1 cellular context compared by ENCODE assay signal in the genomic region with DNA sequence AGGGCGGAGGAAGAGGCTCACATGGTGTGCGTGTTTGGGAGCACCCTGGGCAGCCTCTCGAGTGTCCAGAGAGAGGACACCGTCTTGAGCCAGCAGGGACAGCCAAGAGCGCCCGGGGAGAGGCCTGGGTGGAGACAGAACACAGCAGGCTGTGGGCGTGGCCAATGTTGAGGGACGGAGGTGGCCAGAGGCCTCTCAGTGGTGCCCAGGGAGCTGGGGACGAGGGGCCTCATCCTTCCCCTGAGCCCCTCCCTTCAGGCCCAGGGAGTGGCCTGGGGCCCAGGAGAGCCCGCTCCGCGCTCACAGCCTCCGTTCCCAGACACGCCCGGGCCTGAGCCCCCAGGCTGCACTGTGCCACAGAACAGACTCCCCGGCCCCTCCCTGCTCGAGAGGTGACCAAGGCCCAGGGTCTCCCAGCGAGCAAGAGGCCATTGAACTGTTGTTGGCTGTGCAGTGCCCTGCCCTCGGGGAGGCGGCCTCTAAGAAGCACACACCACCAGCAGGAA.
TF ChIP-seq lines count a peak whose summit lies in the region.

No MANE protein-coding gene starts in this region.

TF ChIP-seq in SK-N-SH, 30 proteins besides CTCF, POLR2A, EP300 and RAD21 (continued from another document):
- TF ChIP-seq, protein P1, sequence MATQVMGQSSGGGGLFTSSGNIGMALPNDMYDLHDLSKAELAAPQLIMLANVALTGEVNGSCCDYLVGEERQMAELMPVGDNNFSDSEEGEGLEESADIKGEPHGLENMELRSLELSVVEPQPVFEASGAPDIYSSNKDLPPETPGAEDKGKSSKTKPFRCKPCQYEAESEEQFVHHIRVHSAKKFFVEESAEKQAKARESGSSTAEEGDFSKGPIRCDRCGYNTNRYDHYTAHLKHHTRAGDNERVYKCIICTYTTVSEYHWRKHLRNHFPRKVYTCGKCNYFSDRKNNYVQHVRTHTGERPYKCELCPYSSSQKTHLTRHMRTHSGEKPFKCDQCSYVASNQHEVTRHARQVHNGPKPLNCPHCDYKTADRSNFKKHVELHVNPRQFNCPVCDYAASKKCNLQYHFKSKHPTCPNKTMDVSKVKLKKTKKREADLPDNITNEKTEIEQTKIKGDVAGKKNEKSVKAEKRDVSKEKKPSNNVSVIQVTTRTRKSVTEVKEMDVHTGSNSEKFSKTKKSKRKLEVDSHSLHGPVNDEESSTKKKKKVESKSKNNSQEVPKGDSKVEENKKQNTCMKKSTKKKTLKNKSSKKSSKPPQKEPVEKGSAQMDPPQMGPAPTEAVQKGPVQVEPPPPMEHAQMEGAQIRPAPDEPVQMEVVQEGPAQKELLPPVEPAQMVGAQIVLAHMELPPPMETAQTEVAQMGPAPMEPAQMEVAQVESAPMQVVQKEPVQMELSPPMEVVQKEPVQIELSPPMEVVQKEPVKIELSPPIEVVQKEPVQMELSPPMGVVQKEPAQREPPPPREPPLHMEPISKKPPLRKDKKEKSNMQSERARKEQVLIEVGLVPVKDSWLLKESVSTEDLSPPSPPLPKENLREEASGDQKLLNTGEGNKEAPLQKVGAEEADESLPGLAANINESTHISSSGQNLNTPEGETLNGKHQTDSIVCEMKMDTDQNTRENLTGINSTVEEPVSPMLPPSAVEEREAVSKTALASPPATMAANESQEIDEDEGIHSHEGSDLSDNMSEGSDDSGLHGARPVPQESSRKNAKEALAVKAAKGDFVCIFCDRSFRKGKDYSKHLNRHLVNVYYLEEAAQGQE (IDR thresholded peaks at IDR 0.05; ENCODE audit: low read depth, low read length): no peak
- no peak for TF ChIP-seq GABPA (IDR thresholded peaks at IDR 0.05; ENCODE audit: low read depth)
